19 cellular contexts compared by ENCODE assay signal in genomic region chr4:78606530-78607095, GRCh38.
"Had no signal": no experiment of that assay in that cellular context is flagged by ENCODE, and none has a peak within 500 bp of the region (broad histone marks: within the 10 kb centered on the region; RNA-seq: fewer than 3 reads in every experiment).

No MANE protein-coding gene starts in this region.

- H3K4me2 ChIP-seq: hepatocyte, neural progenitor cell had no signal

- H3K36me3 ChIP-seq: neural progenitor cell, suprapubic skin, uterus had no signal

- H3K27ac ChIP-seq: foreskin keratinocyte, hepatocyte, neural progenitor cell, sigmoid colon, skin epidermis, suprapubic skin, thyroid gland, uterus had no signal

- H3K4me3 Mint-ChIP-seq: effector memory CD8-positive, alpha-beta T cell; natural killer cell treated with Interleukin-12 subunit alpha and Interleukin-12 subunit beta and Interleukin-15 and Interleukin-18, amount 100 ng/mL, for 72 hours; neural progenitor cell; type B pancreatic cell had no signal

- H3K4me3 ChIP-seq: hepatocyte, lung, neural progenitor cell, sigmoid colon, skin epidermis, suprapubic skin, thyroid gland, uterus had no signal

- ATAC-seq: effector memory CD8-positive, alpha-beta T cell; foreskin keratinocyte; left colon; left ventricle myocardium superior; stimulated activated naive CD8-positive, alpha-beta T cell treated with anti-CD3 and anti-CD28 coated beads, Interleukin-15, Interleukin-2, amounts not matched to agents 100 U/mL and 50 U/mL, for 24 hours had no signal

- H3K79me2 ChIP-seq: hepatocyte had no signal

- H3K27me3 Mint-ChIP-seq: type B pancreatic cell had no signal

- H3K9me3 Mint-ChIP-seq: effector memory CD8-positive, alpha-beta T cell; natural killer cell treated with Interleukin-12 subunit alpha and Interleukin-12 subunit beta and Interleukin-15 and Interleukin-18, amount 100 ng/mL, for 72 hours; neural progenitor cell; type B pancreatic cell had no signal

- H3K4me1 ChIP-seq: neural progenitor cell, sigmoid colon, suprapubic skin, thyroid gland, uterus had no signal

- H3K36me3 Mint-ChIP-seq: natural killer cell treated with Interleukin-12 subunit alpha and Interleukin-12 subunit beta and Interleukin-15 and Interleukin-18, amount 100 ng/mL, for 72 hours; neural progenitor cell had no signal

- H3K9me3 ChIP-seq: sigmoid colon, suprapubic skin, thyroid gland, uterus had no signal

- H3K9ac ChIP-seq: neural progenitor cell had no signal

- H2AFZ ChIP-seq: hepatocyte, neural progenitor cell had no signal

- H3K4me1 Mint-ChIP-seq: neural progenitor cell had no signal

- H3K27ac Mint-ChIP-seq: effector memory CD8-positive, alpha-beta T cell; natural killer cell treated with Interleukin-12 subunit alpha and Interleukin-12 subunit beta and Interleukin-15 and Interleukin-18, amount 100 ng/mL, for 72 hours; neural progenitor cell; type B pancreatic cell had no signal

- DNase-seq: effector memory CD8-positive, alpha-beta T cell; erythroblast; foreskin keratinocyte; left colon; left ventricle myocardium superior; mesenchymal stem cell; midbrain; sigmoid colon; stimulated activated CD4-positive, alpha-beta T cell treated with anti-CD3 and anti-CD28 coated beads, Interleukin-12 subunit alpha, Interleukin-12 subunit beta, amount 100 ng/mL, for 4 hours; stimulated activated naive CD8-positive, alpha-beta T cell treated with anti-CD3 and anti-CD28 coated beads, Interleukin-15, Interleukin-2, amounts not matched to agents 100 U/mL and 50 U/mL, for 24 hours; thyroid gland; uterus had no signal

- H3K27me3 ChIP-seq: foreskin keratinocyte, hepatocyte, neural progenitor cell, sigmoid colon, suprapubic skin, thyroid gland, uterus had no signal
